Comparison of ENCODE assay signal across 8 cellular contexts in genomic region chr1:219567341-219567947, GRCh38. TPM values are rescaled to one million over a fixed set of nuclear protein-coding genes. Genes with fewer than 3 reads are reported as not detected.
DNase-seq lines count a peak whose midpoint lies in the region; ATAC-seq and TF ChIP-seq lines count a peak whose summit lies in the region.

No MANE protein-coding gene starts in this region.

- no peak overlapping the region for H3K4me3 ChIP-seq in cardiac fibroblast (replicated peaks in 1 of 2; ENCODE audit: low read depth in 2 of 2, low read length in 2 of 2)

- TF ChIP-seq CTCF in GM10266 (IDR thresholded peaks at IDR 0.05; ENCODE audit: control insufficient read depth, insufficient read depth, low read depth, missing control alignments) (peak; percentile 73), cardiac fibroblast (IDR thresholded peaks at IDR 0.05; ENCODE audit: low read depth, low read length) (peak; percentile 67)

- DNase-seq in GM10266 (ENCODE audit: extremely low spot score) (no peak), NCI-H2196 (lab: John Stamatoyannopoulos, UW; ENCODE audit: unreplicated experiment) (peak; percentile 24), cardiac fibroblast (ENCODE audit: low read depth in 2 of 2) (peak; percentile 77 to 82), myocyte (ENCODE audit: low read depth) (peak; percentile 37), putamen (ENCODE audit: low spot score) (no peak)
- DNase-seq in activated CD4-positive, CD25-positive, alpha-beta regulatory T cell (lab: John Stamatoyannopoulos, UW), result no peak

- peak; percentile 64 for ATAC-seq in HG02610 (IDR thresholded peaks at IDR 0.05; ENCODE audit: unreplicated experiment)
- no peak for ATAC-seq in HG03108 (IDR thresholded peaks at IDR 0.05; ENCODE audit: unreplicated experiment)

RNA-seq across cellular contexts. Expression of gene ZC3H11B, which starts 45.5 kb away (rescaled TPM):
- total RNA-seq in myocyte, result 0.05 TPM in 1 of 2 replicates, not detected in the other
- polyA plus RNA-seq in myocyte (2012), result 0.05 TPM

Comparison
In these comparisons a context has a peak if more than half of its experiments do, and no peak if none do; other contexts are left out.
1. DNase-seq: peak in NCI-H2196 (single experiment), cardiac fibroblast (2 of 2) and myocyte (single experiment); none in GM10266 (single experiment), activated CD4-positive, CD25-positive, alpha-beta regulatory T cell (0 of 4) and putamen (single experiment).